In genomic region chr6:45439459-45439858, GRCh38 we compare ENCODE assay signal across 1 cellular context.
TF ChIP-seq lines count a peak whose summit lies in the region.

No MANE protein-coding gene starts in this region.

TF ChIP-seq in SK-N-SH, 30 proteins besides CTCF, POLR2A, EP300 and RAD21 (continued from another document):
- TF ChIP-seq REST (IDR thresholded peaks at IDR 0.05; ENCODE audit: low read depth, low read length) (no peak), CHD2 (IDR thresholded peaks at IDR 0.05; ENCODE audit: low read length, partially characterized antibody) (no peak), YY1 (IDR thresholded peaks at IDR 0.05; ENCODE audit: low read depth) (no peak), IRF3 (IDR thresholded peaks at IDR 0.05; ENCODE audit: low read depth, low read length) (no peak), PBX3 (IDR thresholded peaks at IDR 0.05) (no peak), ZBTB33 (IDR thresholded peaks at IDR 0.05; ENCODE audit: borderline replicate concordance, low read depth) (no peak), FOSL2 (IDR thresholded peaks at IDR 0.05; ENCODE audit: borderline replicate concordance, low read depth) (no peak), FOXM1 (IDR thresholded peaks at IDR 0.05; ENCODE audit: low read depth) (no peak), TAF1 (IDR thresholded peaks at IDR 0.05; ENCODE audit: borderline replicate concordance, low read depth, low read length) (no peak), RXRA (IDR thresholded peaks at IDR 0.05; ENCODE audit: borderline replicate concordance, low read depth) (no peak), NFIC (IDR thresholded peaks at IDR 0.05; ENCODE audit: borderline replicate concordance) (no peak), SIN3A (IDR thresholded peaks at IDR 0.05; ENCODE audit: borderline replicate concordance, low read depth, low read length) (no peak)
TF ChIP-seq in SK-N-SH: peak in this region for 0.
